16 cellular contexts compared by ENCODE assay signal in genomic region chr17:2061441-2061797, GRCh38. TPM values are rescaled to one million over a fixed set of nuclear protein-coding genes. Genes with fewer than 3 reads are reported as not detected.
DNase-seq lines count a peak whose midpoint lies in the region; ATAC-seq and TF ChIP-seq lines count a peak whose summit lies in the region.
"Had no signal": no experiment of that assay in that cellular context is flagged by ENCODE, and none has a peak within 500 bp of the region (broad histone marks: within the 10 kb centered on the region; RNA-seq: fewer than 3 reads in every experiment).

No MANE protein-coding gene starts in this region.

- no peak overlapping the region for H3K18ac ChIP-seq in mesendoderm (ENCODE audit: low read length)

- H3K4me3 ChIP-seq in HEK293 (ENCODE audit: low read depth, low read length) (no peak overlapping the region), lower lobe of right lung (no peak overlapping the region), stomach (no peak overlapping the region), mesendoderm (ENCODE audit: low read length) (no peak overlapping the region)
- no peak overlapping the region for H3K4me3 ChIP-seq in CD8-positive, alpha-beta T cell (ENCODE audit: low read depth, low read length)

- H3K27me3 ChIP-seq in lower lobe of right lung (ENCODE audit: low read depth) = peaks cover 12% of the 10 kb centered on the region
- H3K27me3 ChIP-seq in stomach = peaks cover 0 to 43% (median 27%) of the 10 kb centered on the region in 3 donors
- peaks cover 13% of the 10 kb centered on the region for H3K27me3 ChIP-seq in mesendoderm (ENCODE audit: insufficient read depth, low read length, poor library complexity)
- H3K27me3 ChIP-seq in CD8-positive, alpha-beta T cell (ENCODE audit: insufficient read depth, low read length) = no peaks in the 10 kb centered on the region

- H4K8ac ChIP-seq in mesendoderm (ENCODE audit: low read depth, low read length) = no peak overlapping the region

- TF ChIP-seq EP300 in stomach (IDR thresholded peaks at IDR 0.05) = no peak

- H3K4me2 ChIP-seq in mesendoderm (ENCODE audit: low read length) = no peak overlapping the region

- TF ChIP-seq CTCF in HEK293 (tag by site-specific recombination; IDR thresholded peaks at IDR 0.05) = no peak
- TF ChIP-seq CTCF in lower lobe of right lung (IDR thresholded peaks at IDR 0.05) = no peak
- no peak for TF ChIP-seq CTCF in stomach (IDR thresholded peaks at IDR 0.05)
- no peak for TF ChIP-seq CTCF in CD8-positive, alpha-beta T cell (IDR thresholded peaks at IDR 0.05)

- TF ChIP-seq POLR2A in stomach (IDR thresholded peaks at IDR 0.05) = no peak

- intact Hi-C loops in lower lobe of right lung (cut with DNase I) = no loop called here
- intact Hi-C loops in stomach (cut with DNase I; ENCODE audit: low total_unique reads) = no loop called here
- intact Hi-C loops in CD8-positive, alpha-beta T cell (cut with DNase I, micrococcal nuclease) = loop anchor here in 1 of 2 experiments (5.0 kb wide), 1 partner anchor 41 kb away; no protein-coding TSS in a partner anchor

- no peak overlapping the region for H3K23ac ChIP-seq in mesendoderm (ENCODE audit: low read length)

- H4K5ac ChIP-seq in mesendoderm (ENCODE audit: low read length) = no peak overlapping the region

- POLR2A ChIA-PET in HEK293 (lab: Yijun Ruan, JAX) = no interaction called here
- POLR2A ChIA-PET in CD8-positive, alpha-beta T cell (lab: Charles Lee) = no interaction called here

- no peak overlapping the region for H3K4ac ChIP-seq in mesendoderm (ENCODE audit: low read depth, low read length)

- no peak overlapping the region for H3K4me3 Mint-ChIP-seq in CD8-positive, alpha-beta T cell
- H3K4me3 Mint-ChIP-seq: type B pancreatic cell had no signal

- peaks cover 19% of the 10 kb centered on the region for H3K4me1 Mint-ChIP-seq in CD8-positive, alpha-beta T cell (ENCODE audit: low read depth)

- no peaks in the 10 kb centered on the region for H3K79me2 ChIP-seq in mesendoderm (ENCODE audit: control insufficient read depth, insufficient read depth, low read length)

- H3K36me3 Mint-ChIP-seq in CD8-positive, alpha-beta T cell = peaks cover 61% of the 10 kb centered on the region

- no peaks in the 10 kb centered on the region for H3K79me1 ChIP-seq in mesendoderm (ENCODE audit: low read length)

- H3K36me3 ChIP-seq in HEK293 (ENCODE audit: control insufficient read depth in 2 of 2, insufficient read depth in 1 of 2, low read length in 2 of 2) (peaks cover 0 to 35% of the 10 kb centered on the region in 2 experiments; a peak in 1 of 3 replicates), lower lobe of right lung (peaks cover 51% of the 10 kb centered on the region), stomach (peaks cover 10 to 64% (median 57%) of the 10 kb centered on the region in 4 donors), mesendoderm (ENCODE audit: control insufficient read depth, insufficient read depth, low read length) (no peaks in the 10 kb centered on the region)
- H3K36me3 ChIP-seq in CD8-positive, alpha-beta T cell (ENCODE audit: insufficient read depth, low read length) = peaks cover 23% of the 10 kb centered on the region

- H3K9me3 ChIP-seq in HEK293 (ENCODE audit: control insufficient read depth, insufficient read depth, low read depth, low read length) (no peaks in the 10 kb centered on the region), lower lobe of right lung (no peaks in the 10 kb centered on the region), stomach (no peaks in the 10 kb centered on the region)
- no peaks in the 10 kb centered on the region for H3K9me3 ChIP-seq in CD8-positive, alpha-beta T cell (ENCODE audit: low read length)

- no peak overlapping the region for H3K27ac Mint-ChIP-seq in CD8-positive, alpha-beta T cell

- no peak overlapping the region for H2BK15ac ChIP-seq in mesendoderm (replicated peaks; ENCODE audit: low read depth)

- H3K4me1 ChIP-seq in HEK293 (ENCODE audit: control insufficient read depth, insufficient read depth, low read length) (no peaks in the 10 kb centered on the region; the same call in 1 of the 2 replicates), lower lobe of right lung (peaks cover 73% of the 10 kb centered on the region), stomach (peaks cover 59 to 99% (median 79%) of the 10 kb centered on the region in 4 donors), mesendoderm (ENCODE audit: control insufficient read depth, low read depth, low read length) (peaks cover 8% of the 10 kb centered on the region)
- peaks cover 20% of the 10 kb centered on the region for H3K4me1 ChIP-seq in CD8-positive, alpha-beta T cell (ENCODE audit: insufficient read depth, low read length)

- no peaks in the 10 kb centered on the region for H3K9me3 Mint-ChIP-seq in CD8-positive, alpha-beta T cell
- H3K9me3 Mint-ChIP-seq: type B pancreatic cell had no signal

- H2BK5ac ChIP-seq in mesendoderm (ENCODE audit: low read length) = no peak overlapping the region

- peaks cover 25% of the 10 kb centered on the region for H3K27me3 Mint-ChIP-seq in CD8-positive, alpha-beta T cell (ENCODE audit: low read depth)

- DNase-seq in caudate nucleus (lab: John Stamatoyannopoulos, UW) (no peak), lower lobe of right lung (no peak), stomach (no peak), mesendoderm (no peak), SW 1271 (lab: John Stamatoyannopoulos, UW) (no peak)
- no peak for DNase-seq in CD8-positive, alpha-beta T cell
- DNase-seq: activated CD8-positive, alpha-beta memory T cell treated with anti-CD3 and anti-CD28 coated beads for 24 hours; C1 segment of cervical spinal cord; central memory CD4-positive, alpha-beta T cell; DND-41; MV-4-11; NCI-H2171; occipital lobe had no signal

- H2AK5ac ChIP-seq in mesendoderm (ENCODE audit: low read length) = no peak overlapping the region

- WGBS in stomach, 5 donors = 60 to 83% (median 77%) methylated on average over 8 to 15 of the region's 15 CpGs
- no CpG with 5 or more reads among the region's 15 CpGs for WGBS in mesendoderm (ENCODE audit: extremely low coverage, insufficient coverage, low lambda C conversion rate)

- no peak overlapping the region for H2BK120ac ChIP-seq in mesendoderm (ENCODE audit: low read depth, low read length)

- CTCF ChIA-PET in HEK293 (lab: Yijun Ruan, JAX) = interaction anchor here (0.5 to 0.6 kb wide), 2 partner anchors 60 to 332 kb away, joined by 3 read pairs; no protein-coding TSS in a partner anchor
- CTCF ChIA-PET in CD8-positive, alpha-beta T cell (lab: Charles Lee) = interaction anchor here (1.2 kb wide), 1 partner anchor 291 kb away, joined by 4 read pairs; no protein-coding TSS in a partner anchor

- H3K56ac ChIP-seq in mesendoderm (ENCODE audit: low read length) = no peak overlapping the region

- ATAC-seq in lower lobe of right lung (no peak), GM21786 (IDR thresholded peaks at IDR 0.05; ENCODE audit: unreplicated experiment) (no peak)
- ATAC-seq in CD8-positive, alpha-beta T cell = no peak

- H3K27ac ChIP-seq in HEK293 (ENCODE audit: extremely low read depth, low read depth, low read length) (no peak overlapping the region), caudate nucleus (ENCODE audit: low read depth, low read length) (peak overlapping the region; percentile 31), lower lobe of right lung (peak overlapping the region; percentile 87), stomach (peak overlapping the region; percentile 40 to 94 (median 90)), mesendoderm (ENCODE audit: low read depth, low read length) (no peak overlapping the region)
- no peak overlapping the region for H3K27ac ChIP-seq in CD8-positive, alpha-beta T cell (ENCODE audit: low read depth, low read length)

- H3K9ac ChIP-seq in mesendoderm (ENCODE audit: low read length) = no peak overlapping the region

TF ChIP-seq in HEK293, 187 proteins besides CTCF, POLR2A, EP300 and RAD21:
- no peak for TF ChIP-seq ZNF658 (tag by site-specific recombination; IDR thresholded peaks at IDR 0.05)
- TF ChIP-seq GLIS2 (tag by site-specific recombination; IDR thresholded peaks at IDR 0.05) = 0 out of 2 replicates have a peak, but pooled peaks have one; percentile 22

RNA-seq across cellular contexts. Expression of gene HIC1, which starts 6.5 kb away (rescaled TPM):
- total RNA-seq in lower lobe of right lung (20.6 TPM), stomach (100 to 1,000 TPM in 1 of 5 donors, 10 to 100 TPM in 1, 1 to 10 TPM in 3; 7.6 to 107 (median 9.4) TPM)
- 10 to 100 TPM in 1 of 3 donors, 1 to 10 TPM in 2; 1.5 to 11.2 (median 6.2) TPM for polyA plus RNA-seq in stomach
- 0.10 TPM for polyA plus RNA-seq in mesendoderm (2013, experiment 1 of 2)
- 0.10 TPM for polyA plus RNA-seq in mesendoderm (2013, experiment 2 of 2)
- total RNA-seq in CD8-positive, alpha-beta T cell = 10 to 100 TPM; 12.1 to 13.0 TPM

RNA-seq across cellular contexts. Expression of gene OVCA2, which starts 19.6 kb away (rescaled TPM):
- 20.3 TPM for total RNA-seq in lower lobe of right lung
- total RNA-seq in stomach = 10 to 100 TPM in 3 of 5 donors, 1 to 10 TPM in 1, not detected in 1; 3.1 to 31.9 (median 17.3) TPM
- 10 to 100 TPM; 60.3 to 83.4 (median 66.7) TPM for polyA plus RNA-seq in stomach
- polyA plus RNA-seq in mesendoderm (2013, experiment 1 of 2) = 43.4 TPM
- polyA plus RNA-seq in mesendoderm (2013, experiment 2 of 2) = 43.4 TPM
- total RNA-seq in CD8-positive, alpha-beta T cell = 10 to 100 TPM; 38.7 to 48.2 TPM

RNA-seq across cellular contexts. Expression of gene DPH1, which starts 31.5 kb away (rescaled TPM):
- total RNA-seq in lower lobe of right lung (38.0 TPM), stomach (100 to 1,000 TPM in 2 of 5 donors, 10 to 100 TPM in 3; 26.1 to 188 (median 95.0) TPM)
- polyA plus RNA-seq in stomach = 10 to 100 TPM; 11.6 to 27.9 (median 17.7) TPM
- 20.0 TPM for polyA plus RNA-seq in mesendoderm (2013, experiment 1 of 2)
- polyA plus RNA-seq in mesendoderm (2013, experiment 2 of 2) = 19.3 TPM
- 100 to 1,000 TPM; 128 to 149 TPM for total RNA-seq in CD8-positive, alpha-beta T cell

RNA-seq across cellular contexts. Expression of gene RTN4RL1, which starts 36.3 kb away (rescaled TPM):
- total RNA-seq in lower lobe of right lung (5.8 TPM), stomach (under 1 TPM in 2 of 5 donors, not detected in 3; 0.58 to 0.92 TPM)
- polyA plus RNA-seq in stomach = under 1 TPM in 2 of 3 donors, not detected in 1; 0.50 to 0.85 TPM
- polyA plus RNA-seq in mesendoderm (2013, experiment 1 of 2) = 0.20 TPM
- 0.14 TPM for polyA plus RNA-seq in mesendoderm (2013, experiment 2 of 2)
- not detected for total RNA-seq in CD8-positive, alpha-beta T cell

Comparison
In these comparisons a context has a peak if more than half of its experiments do, and no peak if none do; other contexts are left out.
1. H3K27ac ChIP-seq: peak in caudate nucleus (single experiment), lower lobe of right lung (single experiment) and stomach (5 of 5); none in HEK293 (single experiment), mesendoderm (single experiment) and CD8-positive, alpha-beta T cell (single experiment).